In genomic region chr5:179606910-179607448, GRCh38 we compare ENCODE assay signal across 10 cellular contexts. TPM values are rescaled to one million over a fixed set of nuclear protein-coding genes. Genes with fewer than 3 reads are reported as not detected.
DNase-seq lines count a peak whose midpoint lies in the region; ATAC-seq and TF ChIP-seq lines count a peak whose summit lies in the region.
"Had no signal": no experiment of that assay in that cellular context is flagged by ENCODE, and none has a peak within 500 bp of the region (broad histone marks: within the 10 kb centered on the region; RNA-seq: fewer than 3 reads in every experiment).

No MANE protein-coding gene starts in this region.

- intact Hi-C loops in activated CD4-positive, alpha-beta T cell treated with anti-CD3 and anti-CD28 coated beads for 36 hours (cut with DNase I, micrococcal nuclease): no loop called here
- intact Hi-C loops in sigmoid colon (cut with DNase I) (no loop called here), OCI-LY7 (cut with micrococcal nuclease; ENCODE audit: unreplicated experiment) (no loop called here)

- POLR2A ChIA-PET in activated CD4-positive, alpha-beta T cell treated with anti-CD3 and anti-CD28 coated beads for 36 hours (lab: Charles Lee): interaction anchor here (1.5 kb wide), 1 partner anchor 17 kb away, joined by 8 read pairs; the partner anchor contains the start of gene HNRNPH1
- POLR2A ChIA-PET in OCI-LY7 (lab: Charles Lee): no interaction called here

- H3K27me3 Mint-ChIP-seq in activated CD4-positive, alpha-beta T cell treated with anti-CD3 and anti-CD28 coated beads for 36 hours: no peaks in the 10 kb centered on the region
- peaks cover 24% of the 10 kb centered on the region for H3K27me3 Mint-ChIP-seq in glutamatergic neuron (ENCODE audit: unreplicated experiment)

- no peaks in the 10 kb centered on the region for H3K9me3 Mint-ChIP-seq in activated CD4-positive, alpha-beta T cell treated with anti-CD3 and anti-CD28 coated beads for 36 hours (ENCODE audit: low read depth)
- peaks cover 38% of the 10 kb centered on the region for H3K9me3 Mint-ChIP-seq in glutamatergic neuron (ENCODE audit: unreplicated experiment)

- H3K4me3 ChIP-seq in SK-N-MC: no peak overlapping the region
- no peak overlapping the region for H3K4me3 ChIP-seq in sigmoid colon
- H3K4me3 ChIP-seq in OCI-LY7 (ENCODE audit: low read depth, low read length, poor library complexity, severe bottlenecking): no peak overlapping the region

- H3K36me3 Mint-ChIP-seq in activated CD4-positive, alpha-beta T cell treated with anti-CD3 and anti-CD28 coated beads for 36 hours (ENCODE audit: low read depth): peaks cover 32% of the 10 kb centered on the region
- peaks cover 4% of the 10 kb centered on the region for H3K36me3 Mint-ChIP-seq in glutamatergic neuron (ENCODE audit: unreplicated experiment)

- 85 to 94% methylated on average over 15 of the region's 15 CpGs for WGBS in sigmoid colon, 2 donors

- DNase-seq in activated CD4-positive, alpha-beta T cell treated with anti-CD3 and anti-CD28 coated beads for 36 hours: no peak
- no peak for DNase-seq in activated CD4-positive, alpha-beta T cell treated with anti-CD3 and anti-CD28 coated beads, Interleukin-2, amount 50 U/mL, for 1 hour
- DNase-seq in SK-N-MC (ENCODE audit: low read depth, low spot score) (no peak), glutamatergic neuron (peak; percentile 80), sigmoid colon (peak; percentile 63), OCI-LY7 (ENCODE audit: low spot score) (no peak), RKO (ENCODE audit: low spot score) (no peak)
- DNase-seq: NCI-H1417 treated with DMSO at 0.1 percent for 48 hours had no signal

- no peak overlapping the region for H3K4me3 Mint-ChIP-seq in activated CD4-positive, alpha-beta T cell treated with anti-CD3 and anti-CD28 coated beads for 36 hours
- peak overlapping the region; percentile 55 for H3K4me3 Mint-ChIP-seq in glutamatergic neuron (ENCODE audit: unreplicated experiment)

- no peak for TF ChIP-seq POLR2A in sigmoid colon (IDR thresholded peaks at IDR 0.05)

- peaks cover 0 to 72% (median 60%) of the 10 kb centered on the region in 4 donors for H3K4me1 ChIP-seq in sigmoid colon
- H3K4me1 ChIP-seq in OCI-LY7 (ENCODE audit: insufficient read depth, low read length, poor library complexity, severe bottlenecking): no peaks in the 10 kb centered on the region

- no peaks in the 10 kb centered on the region for H3K27me3 ChIP-seq in sigmoid colon

- H3K9ac ChIP-seq in SK-N-MC (ENCODE audit: insufficient read length): no peak overlapping the region

- H3K79me2 ChIP-seq in OCI-LY7 (ENCODE audit: insufficient read depth, low read depth, low read length): no peaks in the 10 kb centered on the region

- peak overlapping the region; percentile 19 for H3K27ac Mint-ChIP-seq in activated CD4-positive, alpha-beta T cell treated with anti-CD3 and anti-CD28 coated beads for 36 hours
- peak overlapping the region; percentile 94 for H3K27ac Mint-ChIP-seq in glutamatergic neuron (ENCODE audit: unreplicated experiment)

- ATAC-seq in activated CD4-positive, alpha-beta T cell treated with anti-CD3 and anti-CD28 coated beads for 36 hours: no peak
- no peak for ATAC-seq in GM21390 (IDR thresholded peaks at IDR 0.05; ENCODE audit: unreplicated experiment)

- CTCF ChIA-PET in activated CD4-positive, alpha-beta T cell treated with anti-CD3 and anti-CD28 coated beads for 36 hours (lab: Charles Lee): interaction anchor here (1.1 kb wide), 1 partner anchor 13 kb away, joined by 3 read pairs; no protein-coding TSS in a partner anchor
- CTCF ChIA-PET in OCI-LY7 (lab: Charles Lee; ENCODE audit: unreplicated experiment): no interaction called here

- H3K36me3 ChIP-seq in SK-N-MC (ENCODE audit: insufficient read depth, low read length) (peaks cover 52% of the 10 kb centered on the region), sigmoid colon (peaks cover 26 to 85% (median 28%) of the 10 kb centered on the region in 4 donors), OCI-LY7 (ENCODE audit: insufficient read depth, low read length) (peaks cover 77% of the 10 kb centered on the region)

- H3K9me2 ChIP-seq in OCI-LY7 (ENCODE audit: insufficient read depth, low read length): no peaks in the 10 kb centered on the region

- H4K20me1 ChIP-seq in OCI-LY7 (ENCODE audit: insufficient read depth, low read length): peaks cover 4% of the 10 kb centered on the region; the same call in 1 of the 2 replicates

- H2AFZ ChIP-seq in OCI-LY7 (ENCODE audit: low read length): no peak overlapping the region

- H3K4me1 Mint-ChIP-seq in activated CD4-positive, alpha-beta T cell treated with anti-CD3 and anti-CD28 coated beads for 36 hours: peaks cover 35% of the 10 kb centered on the region
- H3K4me1 Mint-ChIP-seq in glutamatergic neuron (ENCODE audit: low read depth, unreplicated experiment): peaks cover 56% of the 10 kb centered on the region

- TF ChIP-seq CTCF in glutamatergic neuron (IDR thresholded peaks at IDR 0.05; ENCODE audit: partially characterized antibody, unreplicated experiment) (no peak), sigmoid colon (IDR thresholded peaks at IDR 0.05) (no peak), OCI-LY7 (conservative IDR thresholded peaks at IDR 0.05; ENCODE audit: low read length) (no peak)

- H3K27ac ChIP-seq in SK-N-MC: peak overlapping the region; percentile 29; the same call in 1 of the 2 replicates
- peak overlapping the region; percentile 64 to 85 (median 78) for H3K27ac ChIP-seq in sigmoid colon
- no peak overlapping the region for H3K27ac ChIP-seq in OCI-LY7 (ENCODE audit: low read depth, low read length, poor library complexity, severe bottlenecking)
- H3K27ac ChIP-seq: HL-60 had no signal

- BruUV-seq in OCI-LY7 (replicated peaks; lab: Mats Ljungman, UMichigan): no TSS peak

- H3K4me2 ChIP-seq in OCI-LY7 (ENCODE audit: low read length): no peak overlapping the region

- no peak for TF ChIP-seq EP300 in sigmoid colon (IDR thresholded peaks at IDR 0.05)

- H3K9me3 ChIP-seq in SK-N-MC (ENCODE audit: low read depth, low read length) (no peaks in the 10 kb centered on the region), sigmoid colon (no peaks in the 10 kb centered on the region), OCI-LY7 (ENCODE audit: low read length) (no peaks in the 10 kb centered on the region)

RNA-seq across cellular contexts. Expression of gene HNRNPH1, which starts 16.5 kb away (rescaled TPM):
- 100 to 1,000 TPM; 634 to 659 TPM for total RNA-seq in activated CD4-positive, alpha-beta T cell treated with anti-CD3 and anti-CD28 coated beads for 36 hours
- total RNA-seq in glutamatergic neuron (ENCODE audit: unreplicated experiment) (1,021 TPM), sigmoid colon (100 to 1,000 TPM; 264 to 495 (median 312) TPM), OCI-LY7 (2022) (959 and 1,011 TPM in 2 replicates)
- polyA plus RNA-seq in sigmoid colon: 100 to 1,000 TPM in 1 of 3 donors, 10 to 100 TPM in 2; 63.8 to 255 (median 73.3) TPM
- total RNA-seq in OCI-LY7 (2014; rRNA removed; shearing (Covaris generic)): 814 and 1,035 TPM in 2 replicates

RNA-seq across cellular contexts. Expression of gene RUFY1, which starts 56.6 kb away (rescaled TPM):
- 10 to 100 TPM; 29.6 to 33.8 TPM for total RNA-seq in activated CD4-positive, alpha-beta T cell treated with anti-CD3 and anti-CD28 coated beads for 36 hours
- total RNA-seq in glutamatergic neuron (ENCODE audit: unreplicated experiment): 30.4 TPM
- total RNA-seq in sigmoid colon: 10 to 100 TPM; 29.8 to 79.8 (median 45.9) TPM
- 10 to 100 TPM; 28.9 to 34.2 (median 32.7) TPM for polyA plus RNA-seq in sigmoid colon
- 35.8 and 46.2 TPM in 2 replicates for total RNA-seq in OCI-LY7 (2014; rRNA removed; shearing (Covaris generic))
- 43.5 and 47.7 TPM in 2 replicates for total RNA-seq in OCI-LY7 (2022)

Comparison
In these comparisons a context has a peak if more than half of its experiments do, and no peak if none do; other contexts are left out.
1. DNase-seq: peak in glutamatergic neuron (single experiment) and sigmoid colon (single experiment); none in activated CD4-positive, alpha-beta T cell treated with anti-CD3 and anti-CD28 coated beads for 36 hours (single experiment), activated CD4-positive, alpha-beta T cell treated with anti-CD3 and anti-CD28 coated beads, Interleukin-2, amount 50 U/mL, for 1 hour (single experiment), SK-N-MC (single experiment), OCI-LY7 (single experiment) and RKO (single experiment).